12 cellular contexts compared by ENCODE assay signal in genomic region chr14:22846811-22847307, GRCh38. TPM values are rescaled to one million over a fixed set of nuclear protein-coding genes. Genes with fewer than 3 reads are reported as not detected.
DNase-seq lines count a peak whose midpoint lies in the region; ATAC-seq and TF ChIP-seq lines count a peak whose summit lies in the region.
"Had no signal": no experiment of that assay in that cellular context is flagged by ENCODE, and none has a peak within 500 bp of the region (broad histone marks: within the 10 kb centered on the region; RNA-seq: fewer than 3 reads in every experiment).

No MANE protein-coding gene starts in this region.

- no peak overlapping the region for H3K4me3 Mint-ChIP-seq in type B pancreatic cell
- H3K4me3 Mint-ChIP-seq: activated naive CD8-positive, alpha-beta T cell treated with anti-CD3 and anti-CD28 coated beads, Interleukin-2, amount 50 U/mL, for 24 hours; naive thymus-derived CD4-positive, alpha-beta T cell had no signal

- intact Hi-C loops in right cardiac atrium (cut with DNase I): no loop called here
- intact Hi-C loops in left cardiac atrium (cut with DNase I): no loop called here
- intact Hi-C loops in sigmoid colon (cut with DNase I): loop anchor here (10.0 kb wide), 1 partner anchor 1588 kb away; no protein-coding TSS in a partner anchor

- no peak overlapping the region for H3K4me3 ChIP-seq in right cardiac atrium (ENCODE audit: low read length)
- no peak overlapping the region for H3K4me3 ChIP-seq in fibroblast of the aortic adventitia (ENCODE audit: low read depth, low read length)
- H3K4me3 ChIP-seq in sigmoid colon: no peak overlapping the region
- H3K4me3 ChIP-seq: A549 had no signal

- H3K27ac ChIP-seq in right cardiac atrium (ENCODE audit: low read length) (peak overlapping the region; percentile 5), sigmoid colon (peak overlapping the region; percentile 86 to 98 (median 89))

- no peaks in the 10 kb centered on the region for H3K27me3 ChIP-seq in right cardiac atrium (ENCODE audit: control insufficient read depth, insufficient read depth)
- no peaks in the 10 kb centered on the region for H3K27me3 ChIP-seq in sigmoid colon

- H3K27me3 Mint-ChIP-seq in type B pancreatic cell: no peaks in the 10 kb centered on the region

- H3K9me3 Mint-ChIP-seq in type B pancreatic cell: no peaks in the 10 kb centered on the region
- H3K9me3 Mint-ChIP-seq: activated naive CD8-positive, alpha-beta T cell treated with anti-CD3 and anti-CD28 coated beads, Interleukin-2, amount 50 U/mL, for 24 hours; naive thymus-derived CD4-positive, alpha-beta T cell had no signal

- ATAC-seq in right cardiac atrium (no peak), left cardiac atrium (no peak), GM21447 (IDR thresholded peaks at IDR 0.05; ENCODE audit: unreplicated experiment) (no peak)
- ATAC-seq: A549; activated naive CD8-positive, alpha-beta T cell treated with anti-CD3 and anti-CD28 coated beads, Interleukin-2, amount 50 U/mL, for 24 hours; naive thymus-derived CD4-positive, alpha-beta T cell had no signal

- peaks cover 3% of the 10 kb centered on the region for H3K36me3 Mint-ChIP-seq in type B pancreatic cell
- H3K36me3 Mint-ChIP-seq: naive thymus-derived CD4-positive, alpha-beta T cell had no signal

- no peak for DNase-seq in right cardiac atrium
- DNase-seq in left cardiac atrium: no peak
- no peak for DNase-seq in fibroblast of the aortic adventitia (ENCODE audit: low read depth)
- no peak for DNase-seq in sigmoid colon
- DNase-seq in superior temporal gyrus (ENCODE audit: extremely low spot score): no peak
- DNase-seq in type B pancreatic cell (ENCODE audit: extremely low spot score, unreplicated experiment): no peak
- DNase-seq in amygdala (lab: John Stamatoyannopoulos, UW): no peak
- DNase-seq: activated naive CD8-positive, alpha-beta T cell treated with anti-CD3 and anti-CD28 coated beads, Interleukin-2, amount 50 U/mL, for 24 hours; naive thymus-derived CD4-positive, alpha-beta T cell; NCI-H2171 had no signal

- TF ChIP-seq CTCF in fibroblast of the aortic adventitia (IDR thresholded peaks at IDR 0.05; ENCODE audit: insufficient read depth, low read length) (peak; percentile 20), sigmoid colon (IDR thresholded peaks at IDR 0.05) (no peak), type B pancreatic cell (conservative IDR thresholded peaks at IDR 0.05) (no peak)

- WGBS in right cardiac atrium: 71% methylated on average over 11 of the region's 11 CpGs
- WGBS in sigmoid colon, 2 donors: 79 to 81% methylated on average over 11 of the region's 11 CpGs

- no peak overlapping the region for H3K27ac Mint-ChIP-seq in type B pancreatic cell
- H3K27ac Mint-ChIP-seq: activated naive CD8-positive, alpha-beta T cell treated with anti-CD3 and anti-CD28 coated beads, Interleukin-2, amount 50 U/mL, for 24 hours had no signal

- H3K9me3 ChIP-seq in right cardiac atrium (ENCODE audit: control insufficient read depth, low read length): no peaks in the 10 kb centered on the region
- H3K9me3 ChIP-seq in sigmoid colon: no peaks in the 10 kb centered on the region
- H3K9me3 ChIP-seq: A549 had no signal

- no peak for TF ChIP-seq EP300 in sigmoid colon (IDR thresholded peaks at IDR 0.05)

- peaks cover 19% of the 10 kb centered on the region for H3K4me1 Mint-ChIP-seq in type B pancreatic cell (ENCODE audit: unreplicated experiment)

- TF ChIP-seq POLR2A in sigmoid colon (IDR thresholded peaks at IDR 0.05): no peak

- peaks cover 52 to 54% (median 53%) of the 10 kb centered on the region in 4 donors for H3K36me3 ChIP-seq in sigmoid colon

- H3K4me1 ChIP-seq in right cardiac atrium (ENCODE audit: control insufficient read depth, insufficient read depth, low read length): peaks cover 25% of the 10 kb centered on the region
- H3K4me1 ChIP-seq in sigmoid colon: peaks cover 0 to 92% (median 80%) of the 10 kb centered on the region in 4 donors
- H3K4me1 ChIP-seq: A549 had no signal

RNA-seq across cellular contexts. Expression of gene MMP14, which starts 10.5 kb away (rescaled TPM):
- 10 to 100 TPM; 45.3 to 64.1 (median 50.0) TPM for total RNA-seq in right cardiac atrium
- polyA plus RNA-seq in right cardiac atrium: 33.3 TPM
- total RNA-seq in left cardiac atrium: 10 to 100 TPM; 51.2 to 52.2 TPM
- total RNA-seq in fibroblast of the aortic adventitia (ENCODE audit: low replicate concordance): 258 and 311 TPM in 2 replicates
- total RNA-seq in sigmoid colon: 100 to 1,000 TPM in 3 of 4 donors, 10 to 100 TPM in 1; 86.6 to 140 (median 115) TPM
- polyA plus RNA-seq in sigmoid colon: 10 to 100 TPM; 21.0 to 85.4 (median 33.5) TPM
- total RNA-seq in type B pancreatic cell (ENCODE audit: low replicate concordance): 115 and 137 TPM in 2 replicates
- polyA plus RNA-seq: naive thymus-derived CD4-positive, alpha-beta T cell had no signal

RNA-seq across cellular contexts. Expression of gene MRPL52, which starts 17.2 kb away (rescaled TPM):
- total RNA-seq in right cardiac atrium (100 to 1,000 TPM in 1 of 4 donors, 10 to 100 TPM in 3; 86.2 to 115 (median 91.1) TPM), left cardiac atrium (10 to 100 TPM; 79.4 to 95.7 TPM), fibroblast of the aortic adventitia (ENCODE audit: low replicate concordance) (14.2 and 69.9 TPM in 2 replicates), sigmoid colon (100 to 1,000 TPM in 1 of 4 donors, 10 to 100 TPM in 3; 54.6 to 333 (median 58.3) TPM), type B pancreatic cell (ENCODE audit: low replicate concordance) (88.5 and 96.6 TPM in 2 replicates)
- polyA plus RNA-seq in right cardiac atrium (113 TPM), sigmoid colon (100 to 1,000 TPM in 2 of 3 donors, 10 to 100 TPM in 1; 64.3 to 117 (median 105) TPM)

RNA-seq across cellular contexts. Expression of gene LRP10, which starts 24.7 kb away (rescaled TPM):
- total RNA-seq in right cardiac atrium: 10 to 100 TPM; 66.2 to 89.7 (median 76.5) TPM
- 28.7 TPM for polyA plus RNA-seq in right cardiac atrium
- total RNA-seq in left cardiac atrium: 10 to 100 TPM; 63.5 to 73.1 TPM
- 104 and 107 TPM in 2 replicates for total RNA-seq in fibroblast of the aortic adventitia (ENCODE audit: low replicate concordance)
- total RNA-seq in sigmoid colon: 100 to 1,000 TPM in 2 of 4 donors, 10 to 100 TPM in 2; 75.3 to 124 (median 95.1) TPM
- polyA plus RNA-seq in sigmoid colon: 100 to 1,000 TPM in 1 of 3 donors, 10 to 100 TPM in 2; 34.4 to 139 (median 42.6) TPM
- total RNA-seq in type B pancreatic cell (ENCODE audit: low replicate concordance): 52.3 and 91.8 TPM in 2 replicates

RNA-seq across cellular contexts. Expression of gene SLC7A7, which starts 31.6 kb away (rescaled TPM):
- total RNA-seq in right cardiac atrium (10 to 100 TPM in 1 of 4 donors, 1 to 10 TPM in 3; 5.7 to 13.6 (median 7.5) TPM), left cardiac atrium (10 to 100 TPM in 1 of 2 donors, 1 to 10 TPM in 1; 8.2 to 12.0 TPM), fibroblast of the aortic adventitia (ENCODE audit: low replicate concordance) (2.5 and 16.5 TPM in 2 replicates), sigmoid colon (10 to 100 TPM; 16.1 to 23.5 (median 16.5) TPM), type B pancreatic cell (ENCODE audit: low replicate concordance) (9.7 and 31.6 TPM in 2 replicates)
- polyA plus RNA-seq in right cardiac atrium (3.1 TPM), sigmoid colon (10 to 100 TPM; 15.6 to 22.7 (median 16.4) TPM)

RNA-seq across cellular contexts. Expression of gene REM2, which starts 36.2 kb away (rescaled TPM):
- total RNA-seq in right cardiac atrium: under 1 TPM in 1 of 4 donors, not detected in 3; 0.25 TPM
- 0.07 TPM for polyA plus RNA-seq in right cardiac atrium
- total RNA-seq in left cardiac atrium: under 1 TPM in 1 of 2 donors, not detected in 1; 0.12 TPM
- total RNA-seq in fibroblast of the aortic adventitia (ENCODE audit: low replicate concordance): 0.09 TPM in 1 of 2 replicates, not detected in the other
- total RNA-seq in sigmoid colon: 1 to 10 TPM in 1 of 4 donors, under 1 TPM in 2, not detected in 1; 0.71 to 1.4 (median 0.81) TPM
- under 1 TPM in 2 of 3 donors, not detected in 1; 0.60 to 0.96 TPM for polyA plus RNA-seq in sigmoid colon
- total RNA-seq in type B pancreatic cell (ENCODE audit: low replicate concordance): 1.4 and 2.0 TPM in 2 replicates
